ENCODE assay signal across 8 cellular contexts in genomic region chr7:116953372-116953726, GRCh38. TPM values are rescaled to one million over a fixed set of nuclear protein-coding genes. Genes with fewer than 3 reads are reported as not detected.
A peak's percentile ranks its signal among the peaks of the same experiment; 100 is the strongest.
DNase-seq lines count a peak whose midpoint lies in the region; ATAC-seq, FAIRE-seq and TF ChIP-seq lines count a peak whose summit lies in the region.

Gene ST7 (plus strand): TSS chr7:116953501. CDS start chr7:116953541, 40 bp downstream.

- peaks cover 2% of the 10 kb centered on the region for H3K27me3 Mint-ChIP-seq in IgD-negative memory B cell

- H3K27ac ChIP-seq in pancreas (peak within 1 kb of the TSS; percentile 99 to 100 (median 100)), thoracic aorta (peak within 1 kb of the TSS; percentile 99 to 100)

- ATAC-seq in GM21447 (IDR thresholded peaks at IDR 0.05; ENCODE audit: unreplicated experiment): peak; percentile 26
- peak; percentile 84 to 86 for ATAC-seq in activated naive CD4-positive, alpha-beta T cell treated with anti-CD3 and anti-CD28 coated beads, Interleukin-2, amount 50 U/mL, for 72 hours
- peak; percentile 24 for ATAC-seq in Right ventricle myocardium inferior
- peak; percentile 53 to 66 (median 58) for ATAC-seq in pancreas
- peak; percentile 59 for ATAC-seq in thoracic aorta (ENCODE audit: insufficient number of reproducible peaks, low FRiP score, low read depth)

- intact Hi-C loops in Right ventricle myocardium inferior (cut with DNase I): loop anchor here (1.0 kb wide), 1 partner anchor 90 kb away; no protein-coding TSS in a partner anchor
- intact Hi-C loops in pancreas (cut with DNase I): no loop called here

- H3K9me3 Mint-ChIP-seq in IgD-negative memory B cell: no peaks in the 10 kb centered on the region
- H3K9me3 Mint-ChIP-seq in activated naive CD4-positive, alpha-beta T cell treated with anti-CD3 and anti-CD28 coated beads, Interleukin-2, amount 50 U/mL, for 72 hours: no peaks in the 10 kb centered on the region

- no peaks in the 10 kb centered on the region for H3K36me3 Mint-ChIP-seq in IgD-negative memory B cell
- no peaks in the 10 kb centered on the region for H3K36me3 Mint-ChIP-seq in activated naive CD4-positive, alpha-beta T cell treated with anti-CD3 and anti-CD28 coated beads, Interleukin-2, amount 50 U/mL, for 72 hours

- peak within 1 kb of the TSS; percentile 69 to 96 (median 92) for H3K4me3 ChIP-seq in pancreas
- H3K4me3 ChIP-seq in thoracic aorta: peak within 1 kb of the TSS; percentile 98

- no peak for FAIRE-seq in pancreas (lab: Jason Lieb, UNC)

- DNase-seq in DMS114 treated with DMSO at 0.1 percent for 48 hours (lab: John Stamatoyannopoulos, UW; ENCODE audit: unreplicated experiment) (peak; percentile 35), SK-N-DZ (ENCODE audit: low spot score) (peak; percentile 55), Right ventricle myocardium inferior (ENCODE audit: missing footprints) (no peak), pancreas (peak in 5 of 6 donors; percentile 52 to 78 (median 69)), thoracic aorta (ENCODE audit: low spot score) (no peak)
- DNase-seq in activated naive CD4-positive, alpha-beta T cell treated with anti-CD3 and anti-CD28 coated beads, Interleukin-2, amount 50 U/mL, for 72 hours (ENCODE audit: low spot score in 2 of 2): peak; percentile 63 to 78

- peaks cover 14 to 25% (median 22%) of the 10 kb centered on the region in 3 donors for H3K4me1 Mint-ChIP-seq in IgD-negative memory B cell

- WGBS in pancreas, 2 donors: 0 to 1% methylated on average over 44 of the region's 44 CpGs

- TF ChIP-seq CTCF in pancreas (IDR thresholded peaks at IDR 0.05) (no peak), thoracic aorta (IDR thresholded peaks at IDR 0.05) (no peak)

- H3K4me3 Mint-ChIP-seq in IgD-negative memory B cell: peak within 1 kb of the TSS; percentile 94 to 97 (median 96)

- H3K27ac Mint-ChIP-seq in IgD-negative memory B cell: peak within 1 kb of the TSS; percentile 85 to 92 (median 91)
- peak within 1 kb of the TSS; percentile 72 to 82 for H3K27ac Mint-ChIP-seq in activated naive CD4-positive, alpha-beta T cell treated with anti-CD3 and anti-CD28 coated beads, Interleukin-2, amount 50 U/mL, for 72 hours

- H3K27me3 ChIP-seq in pancreas (no peaks in the 10 kb centered on the region), thoracic aorta (replicated peaks; ENCODE audit: insufficient read depth) (no peaks in the 10 kb centered on the region)

- H3K36me3 ChIP-seq in pancreas (no peaks in the 10 kb centered on the region), thoracic aorta (no peaks in the 10 kb centered on the region)

- H3K9me3 ChIP-seq in pancreas (no peaks in the 10 kb centered on the region), thoracic aorta (no peaks in the 10 kb centered on the region)

- H3K4me1 ChIP-seq in pancreas (peaks cover 10 to 28% (median 21%) of the 10 kb centered on the region in 3 donors), thoracic aorta (ENCODE audit: control insufficient read depth in 1 of 2, low read depth in 2 of 2) (peaks cover 24 to 57% of the 10 kb centered on the region in 2 donors)

RNA-seq across cellular contexts. Expression of gene ST7, which starts in this region (rescaled TPM):
- 4.4 TPM for polyA plus RNA-seq in IgD-negative memory B cell
- 7.6 and 19.4 TPM in 2 replicates for polyA plus RNA-seq in SK-N-DZ (2014; cell fraction: cytosol; rRNA removed)
- 8.6 and 14.3 TPM in 2 replicates for polyA plus RNA-seq in SK-N-DZ (2014; cell fraction: nucleus; rRNA removed)
- total RNA-seq in activated naive CD4-positive, alpha-beta T cell treated with anti-CD3 and anti-CD28 coated beads, Interleukin-2, amount 50 U/mL, for 72 hours: 1 to 10 TPM; 4.0 to 5.8 TPM
- total RNA-seq in Right ventricle myocardium inferior: 29.5 TPM
- total RNA-seq in pancreas: 10 to 100 TPM; 16.4 to 20.2 (median 18.1) TPM
- polyA plus RNA-seq in pancreas: 10 to 100 TPM in 1 of 2 donors, 1 to 10 TPM in 1; 8.2 to 16.1 TPM
- total RNA-seq in thoracic aorta: 10 to 100 TPM; 29.8 to 56.2 TPM

Comparison
In these comparisons a context has a peak if more than half of its experiments do, and no peak if none do; other contexts are left out.
1. DNase-seq: peak in DMS114 treated with DMSO at 0.1 percent for 48 hours (single experiment), SK-N-DZ (single experiment), activated naive CD4-positive, alpha-beta T cell treated with anti-CD3 and anti-CD28 coated beads, Interleukin-2, amount 50 U/mL, for 72 hours (2 of 2) and pancreas (5 of 6); none in Right ventricle myocardium inferior (single experiment) and thoracic aorta (single experiment).
2. ATAC-seq: peak in every context shown above with its lines; median percentile 85 in activated naive CD4-positive, alpha-beta T cell treated with anti-CD3 and anti-CD28 coated beads, Interleukin-2, amount 50 U/mL, for 72 hours; 59 in thoracic aorta; 58 in pancreas; 26 in GM21447; 24 in Right ventricle myocardium inferior.